In the genomic region with DNA sequence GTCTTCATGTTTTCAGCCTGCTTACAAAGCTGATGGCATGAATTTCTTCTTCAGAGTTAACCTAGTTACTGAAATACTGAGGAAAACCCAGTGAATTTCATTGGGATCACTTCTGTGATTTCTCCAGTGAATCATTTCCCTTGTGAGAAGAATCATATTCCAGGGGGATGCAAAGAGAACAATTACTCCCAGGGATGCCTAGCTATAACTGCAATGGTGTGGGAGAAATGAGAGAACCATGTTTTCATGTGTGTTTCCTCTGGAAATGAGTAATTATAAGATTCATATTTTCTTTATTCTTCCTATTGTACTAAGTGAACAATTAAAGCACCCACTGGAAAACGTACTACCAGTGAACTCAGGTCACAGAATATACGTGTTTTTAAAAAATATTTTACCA, we compare ENCODE assay signal across 36 cellular contexts.
"Had no signal": no experiment of that assay in that cellular context is flagged by ENCODE, and none has a peak within 500 bp of the region (broad histone marks: within the 10 kb centered on the region; RNA-seq: fewer than 3 reads in every experiment).

No MANE protein-coding gene starts in this region.

- H3K4me3 ChIP-seq: adrenal gland, body of pancreas, breast epithelium, cardiac muscle cell had no signal

- H3K27me3 ChIP-seq: adrenal gland, body of pancreas, brain microvascular endothelial cell, breast epithelium, cardiac muscle cell had no signal

- FAIRE-seq: astrocyte, TTC549 had no signal

- H3K27ac ChIP-seq: adrenal gland, body of pancreas, brain microvascular endothelial cell, breast epithelium, cardiac muscle cell, VCaP had no signal

- DNase-seq: activated B cell treated with CpG ODN at 0.5 μM for 24 hours; activated CD4-positive, alpha-beta memory T cell treated with anti-CD3 and anti-CD28 coated beads for 36 hours; activated CD4-positive, alpha-beta T cell treated with anti-CD3 and anti-CD28 coated beads for 4 hours; activated CD4-positive, alpha-beta T cell treated with anti-CD3 and anti-CD28 coated beads, Interleukin-2, amount 10 ng/mL, durations not matched to agents 24 days and 14 days; activated CD4-positive, alpha-beta T cell treated with anti-CD3 and anti-CD28 coated beads, Interleukin-2, amount 50 U/mL, for 1 hour; activated CD4-positive, alpha-beta T cell treated with anti-CD3 and anti-CD28 coated beads, Interleukin-2, amount 50 U/mL, for 4 hours; activated CD4-positive, CD25-positive, alpha-beta regulatory T cell treated with anti-CD3 and anti-CD28 coated beads, Interleukin-2, amount 50 U/mL, for 72 hours; activated CD8-positive, alpha-beta memory T cell treated with anti-CD3 and anti-CD28 coated beads, Interleukin-2, amount 50 U/mL, for 4 hours; activated CD8-positive, alpha-beta T cell treated with anti-CD3 and anti-CD28 coated beads for 36 hours; activated effector memory CD4-positive, alpha-beta T cell treated with anti-CD3 and anti-CD28 coated beads, Interleukin-2, amount 50 U/mL, for 16 hours; activated gamma-delta T cell treated with Interleukin-2 at 50 U/mL for 16 hours; activated naive CD4-positive, alpha-beta T cell; activated naive CD4-positive, alpha-beta T cell treated with anti-CD3 and anti-CD28 coated beads for 36 hours; activated naive CD4-positive, alpha-beta T cell treated with anti-CD3 and anti-CD28 coated beads, Interleukin-2, amount 50 U/mL, for 16 hours; activated naive CD8-positive, alpha-beta T cell treated with anti-CD3 and anti-CD28 coated beads for 36 hours; activated T-cell treated with anti-CD3 and anti-CD28 coated beads for 4 hours; activated T-cell treated with anti-CD3 and anti-CD28 coated beads, Interleukin-2, amount 50 U/mL, for 1 hour; activated T-cell treated with anti-CD3 and anti-CD28 coated beads, Interleukin-2, amount 50 U/mL, for 4 hours; activated T-cell treated with anti-CD3 and anti-CD28 coated beads, Interleukin-2, amount 50 U/mL, for 72 hours; adrenal gland; amniotic stem cell; aorta; body of pancreas; brain microvascular endothelial cell; caudate nucleus; SW 1271; T-helper 1 cell; T-helper 2 cell; T-helper 9 cell had no signal

- ATAC-seq: activated CD8-positive, alpha-beta T cell treated with anti-CD3 and anti-CD28 coated beads for 36 hours; activated naive CD4-positive, alpha-beta T cell treated with anti-CD3 and anti-CD28 coated beads, Interleukin-2, amount 50 U/mL, for 72 hours; activated T-cell treated with anti-CD3 and anti-CD28 coated beads, Interleukin-2, amount 50 U/mL, for 4 hours; activated T-cell treated with anti-CD3 and anti-CD28 coated beads, Interleukin-2, amount 50 U/mL, for 72 hours; activated T-helper 17 cell treated with anti-CD3 and anti-CD28 coated beads, Interleukin-2, amount 50 U/mL, for 72 hours; body of pancreas had no signal

- H3K9me3 ChIP-seq: adrenal gland, body of pancreas, breast epithelium had no signal

- H3K4me1 ChIP-seq: adrenal gland, body of pancreas, breast epithelium had no signal

- H3K36me3 ChIP-seq: adrenal gland, brain microvascular endothelial cell, breast epithelium, cardiac muscle cell had no signal
